28 cellular contexts compared by ENCODE assay signal in genomic region chr5:174198541-174198940, GRCh38.
"Had no signal": no experiment of that assay in that cellular context is flagged by ENCODE, and none has a peak within 500 bp of the region (broad histone marks: within the 10 kb centered on the region; RNA-seq: fewer than 3 reads in every experiment).

No MANE protein-coding gene starts in this region.

- DNase-seq: activated CD4-positive, alpha-beta memory T cell treated with anti-CD3 and anti-CD28 coated beads for 36 hours; activated CD4-positive, alpha-beta T cell treated with anti-CD3 and anti-CD28 coated beads for 1 hour; activated CD4-positive, alpha-beta T cell treated with anti-CD3 and anti-CD28 coated beads for 4 hours; activated CD8-positive, alpha-beta memory T cell treated with anti-CD3 and anti-CD28 coated beads for 24 hours; activated effector memory CD4-positive, alpha-beta T cell treated with anti-CD3 and anti-CD28 coated beads, Interleukin-2, amount 50 U/mL, for 16 hours; activated naive CD4-positive, alpha-beta T cell treated with anti-CD3 and anti-CD28 coated beads for 36 hours; activated naive CD8-positive, alpha-beta T cell treated with anti-CD3 and anti-CD28 coated beads for 36 hours; activated naive CD8-positive, alpha-beta T cell treated with anti-CD3 and anti-CD28 coated beads, Interleukin-2, amount 50 U/mL, for 24 hours; activated T-cell treated with anti-CD3 and anti-CD28 coated beads, Interleukin-2, amount 50 U/mL, for 4 hours; amygdala; aorta; body of pancreas; cortex of kidney; dermis blood vessel endothelial cell; effector CD4-positive, alpha-beta T cell; effector memory CD8-positive, alpha-beta T cell; erythroblast; foreskin keratinocyte; gastrocnemius medialis; heart right ventricle; T-helper 2 cell had no signal

- H3K79me2 ChIP-seq: hepatocyte had no signal

- H3K4me1 Mint-ChIP-seq: activated naive CD4-positive, alpha-beta T cell treated with anti-CD3 and anti-CD28 coated beads, Interleukin-2, amount 50 U/mL, for 24 hours; activated naive CD8-positive, alpha-beta T cell treated with anti-CD3 and anti-CD28 coated beads for 36 hours; activated naive CD8-positive, alpha-beta T cell treated with anti-CD3 and anti-CD28 coated beads, Interleukin-2, amount 50 U/mL, for 24 hours had no signal

- H3K36me3 Mint-ChIP-seq: activated CD4-positive, alpha-beta memory T cell treated with anti-CD3 and anti-CD28 coated beads for 36 hours; activated naive CD4-positive, alpha-beta T cell treated with anti-CD3 and anti-CD28 coated beads, Interleukin-2, amount 50 U/mL, for 24 hours; activated naive CD8-positive, alpha-beta T cell treated with anti-CD3 and anti-CD28 coated beads for 36 hours; WTC11 had no signal

- H3K9me3 Mint-ChIP-seq: activated CD4-positive, alpha-beta memory T cell treated with anti-CD3 and anti-CD28 coated beads for 36 hours; activated naive CD4-positive, alpha-beta T cell treated with anti-CD3 and anti-CD28 coated beads for 36 hours; activated naive CD4-positive, alpha-beta T cell treated with anti-CD3 and anti-CD28 coated beads, Interleukin-2, amount 50 U/mL, for 24 hours; activated naive CD8-positive, alpha-beta T cell treated with anti-CD3 and anti-CD28 coated beads for 36 hours; activated naive CD8-positive, alpha-beta T cell treated with anti-CD3 and anti-CD28 coated beads, Interleukin-2, amount 50 U/mL, for 24 hours; activated T-cell treated with anti-CD3 and anti-CD28 coated beads, Interleukin-2, amount 50 U/mL, for 4 hours; activated T-helper 2 cell treated with anti-CD3 and anti-CD28 coated beads, Interferon-gamma antibody, Interleukin-2, Interleukin-4, amounts not matched to agents 10 μg/mL and 5 μg/mL and 100 μg/mL, durations not matched to agents 14 hours and 24 hours and 36 hours had no signal

- H3K36me3 ChIP-seq: adrenal gland, esophagus muscularis mucosa, gastrocnemius medialis, heart right ventricle had no signal

- ATAC-seq: activated naive CD8-positive, alpha-beta T cell treated with anti-CD3 and anti-CD28 coated beads, Interleukin-2, amount 50 U/mL, for 24 hours; activated T-cell treated with anti-CD3 and anti-CD28 coated beads, Interleukin-2, amount 50 U/mL, for 4 hours; body of pancreas; effector memory CD8-positive, alpha-beta T cell; foreskin keratinocyte; gastrocnemius medialis; heart right ventricle; WTC11 had no signal

- H3K9me3 ChIP-seq: adrenal gland, body of pancreas, gastrocnemius medialis had no signal

- H3K27ac ChIP-seq: adrenal gland, body of pancreas, esophagus muscularis mucosa, foreskin keratinocyte, gastrocnemius medialis, heart right ventricle, hepatocyte, VCaP had no signal

- H3K4me1 ChIP-seq: adrenal gland, body of pancreas, esophagus muscularis mucosa, foreskin keratinocyte, gastrocnemius medialis, heart right ventricle had no signal

- H3K4me2 ChIP-seq: hepatocyte had no signal

- H3K27me3 Mint-ChIP-seq: activated naive CD8-positive, alpha-beta T cell treated with anti-CD3 and anti-CD28 coated beads for 36 hours; activated naive CD8-positive, alpha-beta T cell treated with anti-CD3 and anti-CD28 coated beads, Interleukin-2, amount 50 U/mL, for 24 hours; effector memory CD8-positive, alpha-beta T cell had no signal

- H3K27ac Mint-ChIP-seq: activated CD4-positive, alpha-beta memory T cell treated with anti-CD3 and anti-CD28 coated beads for 36 hours; activated naive CD4-positive, alpha-beta T cell treated with anti-CD3 and anti-CD28 coated beads for 36 hours; activated naive CD4-positive, alpha-beta T cell treated with anti-CD3 and anti-CD28 coated beads, Interleukin-2, amount 50 U/mL, for 24 hours; activated naive CD8-positive, alpha-beta T cell treated with anti-CD3 and anti-CD28 coated beads for 36 hours; activated naive CD8-positive, alpha-beta T cell treated with anti-CD3 and anti-CD28 coated beads, Interleukin-2, amount 50 U/mL, for 24 hours; activated T-helper 2 cell treated with anti-CD3 and anti-CD28 coated beads, Interferon-gamma antibody, Interleukin-2, Interleukin-4, amounts not matched to agents 10 μg/mL and 5 μg/mL and 100 μg/mL, durations not matched to agents 14 hours and 24 hours and 36 hours; effector memory CD8-positive, alpha-beta T cell; WTC11 had no signal

- H2AFZ ChIP-seq: hepatocyte had no signal

- H3K27me3 ChIP-seq: body of pancreas, foreskin keratinocyte, hepatocyte had no signal

- H3K4me3 Mint-ChIP-seq: activated CD4-positive, alpha-beta memory T cell treated with anti-CD3 and anti-CD28 coated beads for 36 hours; activated naive CD4-positive, alpha-beta T cell treated with anti-CD3 and anti-CD28 coated beads for 36 hours; activated naive CD4-positive, alpha-beta T cell treated with anti-CD3 and anti-CD28 coated beads, Interleukin-2, amount 50 U/mL, for 24 hours; activated naive CD8-positive, alpha-beta T cell treated with anti-CD3 and anti-CD28 coated beads for 36 hours; activated naive CD8-positive, alpha-beta T cell treated with anti-CD3 and anti-CD28 coated beads, Interleukin-2, amount 50 U/mL, for 24 hours; activated T-cell treated with anti-CD3 and anti-CD28 coated beads, Interleukin-2, amount 50 U/mL, for 4 hours; effector memory CD8-positive, alpha-beta T cell; WTC11 had no signal

- H3K4me3 ChIP-seq: adrenal gland, body of pancreas, esophagus muscularis mucosa, gastrocnemius medialis, heart right ventricle, hepatocyte had no signal
